In genomic region chr11:33801821-33802413, GRCh38 we compare ENCODE assay signal across 8 cellular contexts. TPM values are rescaled to one million over a fixed set of nuclear protein-coding genes. Genes with fewer than 3 reads are reported as not detected.
A peak's percentile ranks its signal among the peaks of the same experiment; 100 is the strongest.
DNase-seq lines count a peak whose midpoint lies in the region; ATAC-seq and TF ChIP-seq lines count a peak whose summit lies in the region.

No MANE protein-coding gene starts in this region.

- peak overlapping the region; percentile 67 for H3K4me3 Mint-ChIP-seq in endothelial cell (ENCODE audit: unreplicated experiment)

- H3K27me3 Mint-ChIP-seq in endothelial cell (ENCODE audit: unreplicated experiment) = peaks cover 7% of the 10 kb centered on the region

- H3K27me3 ChIP-seq in DOHH2 (ENCODE audit: control insufficient read depth, low read length) (peaks cover 82% of the 10 kb centered on the region), neuron (ENCODE audit: insufficient read depth, low read length) (peaks cover 39% of the 10 kb centered on the region)

- H2AFZ ChIP-seq in neuron (ENCODE audit: low read depth, low read length) = peak overlapping the region; percentile 70

- peaks cover 6% of the 10 kb centered on the region for H3K4me1 ChIP-seq in DOHH2 (ENCODE audit: control insufficient read depth, low read length)
- peaks cover 12% of the 10 kb centered on the region for H3K4me1 ChIP-seq in neuron (ENCODE audit: insufficient read depth, low read length)

- H3K27ac ChIP-seq in DOHH2 (ENCODE audit: low read depth, low read length) = no peak overlapping the region

- H3K9me2 ChIP-seq in DOHH2 (replicated peaks; ENCODE audit: control insufficient read depth, low read length) = no peaks in the 10 kb centered on the region

- no peak overlapping the region for H3K27ac Mint-ChIP-seq in endothelial cell (ENCODE audit: unreplicated experiment)
- H3K27ac Mint-ChIP-seq in activated naive CD4-positive, alpha-beta T cell treated with anti-CD3 and anti-CD28 coated beads, Interleukin-2, amount 50 U/mL, for 72 hours = no peak overlapping the region

- TF ChIP-seq CTCF in DOHH2 (IDR thresholded peaks at IDR 0.05; ENCODE audit: low read depth, low read length, poor library complexity, severe bottlenecking) (no peak), endothelial cell (IDR thresholded peaks at IDR 0.05; ENCODE audit: unreplicated experiment) (no peak)

- H3K4me1 Mint-ChIP-seq in endothelial cell (ENCODE audit: unreplicated experiment) = peaks cover 3% of the 10 kb centered on the region

- no peaks in the 10 kb centered on the region for H3F3A ChIP-seq in DOHH2 (ENCODE audit: control insufficient read depth, insufficient read depth)

- peak overlapping the region; percentile 11; the same call in 1 of the 2 replicates for H3K4me3 ChIP-seq in DOHH2 (ENCODE audit: low read length)
- H3K4me3 ChIP-seq in neuron (ENCODE audit: low read length) = peak overlapping the region; percentile 47

- no peaks in the 10 kb centered on the region for H3K36me3 Mint-ChIP-seq in endothelial cell (ENCODE audit: low read depth, unreplicated experiment)
- H3K36me3 Mint-ChIP-seq in activated naive CD4-positive, alpha-beta T cell treated with anti-CD3 and anti-CD28 coated beads, Interleukin-2, amount 50 U/mL, for 72 hours = peaks cover 0 to 4% of the 10 kb centered on the region in 2 donors

- H3K9me3 ChIP-seq in DOHH2 (ENCODE audit: control insufficient read depth, insufficient read depth, low read length) (no peaks in the 10 kb centered on the region), neuron (ENCODE audit: low read length) (no peaks in the 10 kb centered on the region)

- no peaks in the 10 kb centered on the region for H3K79me2 ChIP-seq in DOHH2 (ENCODE audit: control insufficient read depth, low read length)

- DNase-seq in M059J (ENCODE audit: low read depth) = peak; percentile 28
- DNase-seq in endothelial cell (ENCODE audit: low spot score) = no peak
- no peak for DNase-seq in SK-N-DZ (ENCODE audit: low spot score)
- DNase-seq in activated naive CD4-positive, alpha-beta T cell treated with anti-CD3 and anti-CD28 coated beads, Interleukin-2, amount 50 U/mL, for 72 hours (ENCODE audit: low spot score in 2 of 2) = no peak
- DNase-seq in NOMO-1 treated with DMSO at 0.1 percent for 48 hours (lab: John Stamatoyannopoulos, UW; ENCODE audit: unreplicated experiment) = no peak

- ATAC-seq in activated naive CD4-positive, alpha-beta T cell treated with anti-CD3 and anti-CD28 coated beads, Interleukin-2, amount 50 U/mL, for 72 hours = no peak
- no peak for ATAC-seq in HG03095 (IDR thresholded peaks at IDR 0.05; ENCODE audit: unreplicated experiment)

- H3K9me3 Mint-ChIP-seq in endothelial cell (ENCODE audit: unreplicated experiment) = no peaks in the 10 kb centered on the region
- H3K9me3 Mint-ChIP-seq in activated naive CD4-positive, alpha-beta T cell treated with anti-CD3 and anti-CD28 coated beads, Interleukin-2, amount 50 U/mL, for 72 hours = no peaks in the 10 kb centered on the region

- no peaks in the 10 kb centered on the region for H4K20me1 ChIP-seq in DOHH2 (ENCODE audit: control insufficient read depth, insufficient read depth, low read depth, low read length)

- peak overlapping the region; percentile 35 for H3K4me2 ChIP-seq in DOHH2 (ENCODE audit: low read length)

- H3K36me3 ChIP-seq in DOHH2 (ENCODE audit: control insufficient read depth, low read length) = no peaks in the 10 kb centered on the region
- H3K36me3 ChIP-seq in neuron (ENCODE audit: insufficient read depth, low read length) = no peaks in the 10 kb centered on the region

RNA-seq across cellular contexts. Expression of gene FBXO3, which starts 27.6 kb away (rescaled TPM):
- 46.1 and 63.7 TPM in 2 replicates for total RNA-seq in M059J (2014; rRNA removed; shearing (Covaris generic))
- 22.6 TPM for total RNA-seq in endothelial cell (ENCODE audit: unreplicated experiment)
- 41.3 and 45.7 TPM in 2 replicates for polyA plus RNA-seq in SK-N-DZ (2014; cell fraction: cytosol; rRNA removed)
- 28.2 and 42.0 TPM in 2 replicates for polyA plus RNA-seq in SK-N-DZ (2014; cell fraction: nucleus; rRNA removed)
- total RNA-seq in activated naive CD4-positive, alpha-beta T cell treated with anti-CD3 and anti-CD28 coated beads, Interleukin-2, amount 50 U/mL, for 72 hours = 10 to 100 TPM; 13.3 to 18.4 TPM
